ENCODE assay signal across 9 cellular contexts in the genomic region with DNA sequence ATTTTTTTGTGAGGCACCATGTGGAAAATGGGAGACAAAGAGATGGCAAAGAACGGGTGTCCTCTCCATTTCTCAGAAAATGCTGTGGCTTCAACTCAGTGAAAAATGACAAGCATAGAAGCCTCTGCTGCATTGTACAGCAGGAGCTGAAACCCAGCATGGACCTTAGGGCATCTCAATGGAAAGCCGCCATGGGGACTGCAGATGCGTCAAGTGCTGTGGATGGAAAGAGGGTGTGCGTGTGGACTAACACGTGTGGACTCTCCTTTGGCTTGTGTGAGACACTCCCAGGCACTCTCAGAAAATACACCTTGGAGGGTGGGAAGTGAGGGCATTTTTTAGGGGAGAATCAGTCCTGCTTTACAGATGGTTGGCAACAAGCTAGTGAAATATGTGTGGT. TPM values are rescaled to one million over a fixed set of nuclear protein-coding genes. Genes with fewer than 3 reads are reported as not detected.
DNase-seq lines count a peak whose midpoint lies in the region; ATAC-seq and TF ChIP-seq lines count a peak whose summit lies in the region.
"Had no signal": no experiment of that assay in that cellular context is flagged by ENCODE, and none has a peak within 500 bp of the region (broad histone marks: within the 10 kb centered on the region; RNA-seq: fewer than 3 reads in every experiment).

No MANE protein-coding gene starts in this region.

- no peak overlapping the region for H2AFZ ChIP-seq in neural progenitor cell (replicated peaks)

- peak overlapping the region; percentile 94 for H3K27ac Mint-ChIP-seq in T-helper 1 cell treated with Interleukin-12 subunit alpha and Interleukin-12 subunit beta and Interleukin-4 antibody, amounts not matched to agents 30 μg/mL and 1 μg/mL, for 36 hours
- peak overlapping the region; percentile 98 for H3K27ac Mint-ChIP-seq in activated B cell treated with CpG ODN at 0.5 μM for 24 hours
- H3K27ac Mint-ChIP-seq in neural progenitor cell = no peak overlapping the region

- H3K4me2 ChIP-seq in neural progenitor cell = no peak overlapping the region

- no peak overlapping the region for H3K9ac ChIP-seq in neural progenitor cell

- no peak for TF ChIP-seq CTCF in activated B cell treated with CpG ODN at 0.5 μM for 24 hours (IDR thresholded peaks at IDR 0.05)
- TF ChIP-seq CTCF in right atrium auricular region (IDR thresholded peaks at IDR 0.05) = no peak
- TF ChIP-seq CTCF in spleen (IDR thresholded peaks at IDR 0.05 in 8 of 11, conservative IDR thresholded peaks at IDR 0.05 in 3 of 11) = no peak
- no peak for TF ChIP-seq CTCF in neural progenitor cell (IDR thresholded peaks at IDR 0.05)

- peak overlapping the region; percentile 97 for H3K4me3 Mint-ChIP-seq in T-helper 1 cell treated with Interleukin-12 subunit alpha and Interleukin-12 subunit beta and Interleukin-4 antibody, amounts not matched to agents 30 μg/mL and 1 μg/mL, for 36 hours
- no peak overlapping the region for H3K4me3 Mint-ChIP-seq in activated B cell treated with CpG ODN at 0.5 μM for 24 hours
- H3K4me3 Mint-ChIP-seq in neural progenitor cell = no peak overlapping the region

- H3K9me3 ChIP-seq in right atrium auricular region = no peaks in the 10 kb centered on the region
- no peaks in the 10 kb centered on the region for H3K9me3 ChIP-seq in spleen
- no peaks in the 10 kb centered on the region for H3K9me3 ChIP-seq in neural progenitor cell (ENCODE audit: low read depth)

- no peak for TF ChIP-seq POLR2A in spleen (IDR thresholded peaks at IDR 0.05)

- no peak for DNase-seq in T-helper 1 cell
- DNase-seq in activated B cell treated with CpG ODN at 0.5 μM for 24 hours = no peak
- DNase-seq in right atrium auricular region (ENCODE audit: low spot score) = no peak
- no peak for DNase-seq in spleen
- no peak for DNase-seq in neural progenitor cell (ENCODE audit: low spot score)
- DNase-seq in ecto neural progenitor cell (ENCODE audit: low spot score) = no peak
- DNase-seq: NCI-H1048 had no signal

- peaks cover 4% of the 10 kb centered on the region for H3K79me2 ChIP-seq in neural progenitor cell (ENCODE audit: low read depth)

- peaks cover 1% of the 10 kb centered on the region for H3K36me3 Mint-ChIP-seq in T-helper 1 cell treated with Interleukin-12 subunit alpha and Interleukin-12 subunit beta and Interleukin-4 antibody, amounts not matched to agents 30 μg/mL and 1 μg/mL, for 36 hours (ENCODE audit: low read depth)
- H3K36me3 Mint-ChIP-seq in activated B cell treated with CpG ODN at 0.5 μM for 24 hours (ENCODE audit: low read depth) (peaks cover 13% of the 10 kb centered on the region), neural progenitor cell (no peaks in the 10 kb centered on the region)

- peaks cover 18% of the 10 kb centered on the region for H3F3A ChIP-seq in neural progenitor cell (ENCODE audit: low read depth)

- 84 to 89% (median 88%) methylated on average over 5 of the region's 5 CpGs for WGBS in spleen, 5 donors

- H4K20me1 ChIP-seq in neural progenitor cell (ENCODE audit: low read depth) = no peaks in the 10 kb centered on the region

- H3K27me3 Mint-ChIP-seq in T-helper 1 cell treated with Interleukin-12 subunit alpha and Interleukin-12 subunit beta and Interleukin-4 antibody, amounts not matched to agents 30 μg/mL and 1 μg/mL, for 36 hours (ENCODE audit: low read depth) = no peaks in the 10 kb centered on the region
- H3K27me3 Mint-ChIP-seq in activated B cell treated with CpG ODN at 0.5 μM for 24 hours (no peaks in the 10 kb centered on the region), neural progenitor cell (ENCODE audit: insufficient read depth, low read depth) (peaks cover 5% of the 10 kb centered on the region)

- CTCF ChIA-PET in activated B cell treated with CpG ODN at 0.5 μM for 24 hours (lab: Charles Lee) = interaction anchor here (1.2 to 4.5 kb wide), 2 partner anchors 19 to 43 kb away, joined by 3 to 32 read pairs; no protein-coding TSS in a partner anchor

- H3K9me3 Mint-ChIP-seq in T-helper 1 cell treated with Interleukin-12 subunit alpha and Interleukin-12 subunit beta and Interleukin-4 antibody, amounts not matched to agents 30 μg/mL and 1 μg/mL, for 36 hours = no peaks in the 10 kb centered on the region
- H3K9me3 Mint-ChIP-seq in activated B cell treated with CpG ODN at 0.5 μM for 24 hours (no peaks in the 10 kb centered on the region), neural progenitor cell (no peaks in the 10 kb centered on the region)

- H3K4me1 ChIP-seq in right atrium auricular region = peaks cover 0 to 40% of the 10 kb centered on the region in 2 donors
- H3K4me1 ChIP-seq in spleen = peaks cover 29 to 85% (median 51%) of the 10 kb centered on the region in 6 donors
- peaks cover 14% of the 10 kb centered on the region for H3K4me1 ChIP-seq in neural progenitor cell

- ATAC-seq in activated B cell treated with CpG ODN at 0.5 μM for 24 hours (ENCODE audit: low read depth) (no peak), HG03095 (IDR thresholded peaks at IDR 0.05; ENCODE audit: unreplicated experiment) (no peak)

- H3K27me3 ChIP-seq in right atrium auricular region (no peaks in the 10 kb centered on the region), spleen (replicated peaks in 1 of 7) (no peaks in the 10 kb centered on the region), neural progenitor cell (no peaks in the 10 kb centered on the region)

- peaks cover 41% of the 10 kb centered on the region for H3K4me1 Mint-ChIP-seq in T-helper 1 cell treated with Interleukin-12 subunit alpha and Interleukin-12 subunit beta and Interleukin-4 antibody, amounts not matched to agents 30 μg/mL and 1 μg/mL, for 36 hours (ENCODE audit: low read depth)
- H3K4me1 Mint-ChIP-seq in activated B cell treated with CpG ODN at 0.5 μM for 24 hours (peaks cover 51% of the 10 kb centered on the region), neural progenitor cell (peaks cover 30% of the 10 kb centered on the region)

- intact Hi-C loops in activated B cell treated with CpG ODN at 0.5 μM for 24 hours (cut with micrococcal nuclease) = loop anchor here (5.0 to 10.0 kb wide), 2 partner anchors 980 to 1358 kb away; partner anchors contain the start of genes ERAP1 and RIOK2
- intact Hi-C loops in spleen (cut with DNase I; ENCODE audit: low total_unique reads) = no loop called here

- POLR2A ChIA-PET in activated B cell treated with CpG ODN at 0.5 μM for 24 hours (lab: Charles Lee) = interaction anchor here (0.6 to 10.1 kb wide), 3 partner anchors 13 to 172 kb away, joined by 3 to 233 read pairs (median 203); no protein-coding TSS in a partner anchor

- H3K36me3 ChIP-seq in right atrium auricular region (no peaks in the 10 kb centered on the region), spleen (no peaks in the 10 kb centered on the region), neural progenitor cell (no peaks in the 10 kb centered on the region)

- no peak overlapping the region for H3K4me3 ChIP-seq in right atrium auricular region
- peak overlapping the region in 1 of 8 donors; percentile 92 for H3K4me3 ChIP-seq in spleen
- H3K4me3 ChIP-seq in neural progenitor cell = no peak overlapping the region

- H3K27ac ChIP-seq in right atrium auricular region = peak overlapping the region; percentile 91 to 96
- H3K27ac ChIP-seq in spleen = peak overlapping the region; percentile 61 to 96 (median 92)
- H3K27ac ChIP-seq in neural progenitor cell = no peak overlapping the region

RNA-seq across cellular contexts. Expression of gene GLRX, which starts 2.2 kb away (rescaled TPM):
- total RNA-seq in activated B cell treated with CpG ODN at 0.5 μM for 24 hours = 55.4 and 60.2 TPM in 2 replicates
- 100 to 1,000 TPM; 151 to 173 TPM for total RNA-seq in right atrium auricular region
- 100 to 1,000 TPM in 2 of 7 donors, 10 to 100 TPM in 5; 59.3 to 130 (median 68.7) TPM for total RNA-seq in spleen
- 100 to 1,000 TPM in 2 of 3 donors, 10 to 100 TPM in 1; 85.2 to 149 (median 108) TPM for polyA plus RNA-seq in spleen
- total RNA-seq in neural progenitor cell (ENCODE audit: low replicate concordance) = 15.1 and 21.0 TPM in 2 replicates
